ENCODE assay signal across 8 cellular contexts in genomic region chr10:107814865-107815487, GRCh38.
DNase-seq lines count a peak whose midpoint lies in the region; ATAC-seq, FAIRE-seq and TF ChIP-seq lines count a peak whose summit lies in the region.

No MANE protein-coding gene starts in this region.

- TF ChIP-seq POLR2A in GM12891 (IDR thresholded peaks at IDR 0.05; ENCODE audit: low read depth, low read length) = no peak

- DNase-seq in AG08396 (ENCODE audit: low spot score) (peak; percentile 23), GM12891 (ENCODE audit: insufficient read length, low spot score) (peak; percentile 5), KG1 (lab: John Stamatoyannopoulos, UW) (peak; percentile 29), glomerular endothelial cell (ENCODE audit: extremely low read depth, low read depth, low spot score) (peak; percentile 27), retina (peak; percentile 74)
- no peak for DNase-seq in activated CD4-positive, alpha-beta T cell treated with anti-CD3 and anti-CD28 coated beads for 48 hours
- no peak for DNase-seq in stimulated activated CD4-positive, alpha-beta T cell treated with anti-CD3 and anti-CD28 coated beads, Interleukin-4, amount 100 ng/mL, for 1 hour

- FAIRE-seq in GM12891 (lab: Jason Lieb, UNC) = peak; percentile 73

- ATAC-seq in SK-N-SH treated with all-trans-retinoic acid at 6 μM for 48 hours = peak; percentile 96

TF ChIP-seq in GM12891, 5 proteins besides CTCF, POLR2A, EP300 and RAD21:
- no peak for TF ChIP-seq PAX5 (IDR thresholded peaks at IDR 0.05; ENCODE audit: insufficient read depth, low read length, severe bottlenecking)
- TF ChIP-seq TAF1 (IDR thresholded peaks at IDR 0.05; ENCODE audit: low read depth, low read length) = no peak
- TF ChIP-seq POLR2AphosphoS5 (IDR thresholded peaks at IDR 0.05; ENCODE audit: low read depth, low read length) = no peak
- no peak for TF ChIP-seq SPI1 (IDR thresholded peaks at IDR 0.05; ENCODE audit: low read depth, low read length)
- TF ChIP-seq POU2F2 (IDR thresholded peaks at IDR 0.05; ENCODE audit: low read depth, low read length) = no peak

TF ChIP-seq in SK-N-SH treated with all-trans-retinoic acid at 6 μM for 48 hours, 23 proteins besides CTCF, POLR2A, EP300 and RAD21:
- TF ChIP-seq TCF4 (CRISPR knock-in tag; IDR thresholded peaks at IDR 0.05; ENCODE audit: borderline replicate concordance) (no peak), ZFP3 (CRISPR knock-in tag; IDR thresholded peaks at IDR 0.05) (no peak), PPARA (CRISPR knock-in tag; IDR thresholded peaks at IDR 0.05; ENCODE audit: borderline replicate concordance) (no peak), GLIS3 (CRISPR knock-in tag; IDR thresholded peaks at IDR 0.05) (no peak), CREB5 (CRISPR knock-in tag; IDR thresholded peaks at IDR 0.05; ENCODE audit: low read depth) (no peak), ZNF70 (CRISPR knock-in tag; IDR thresholded peaks at IDR 0.05) (no peak), ZNF8 (CRISPR knock-in tag; IDR thresholded peaks at IDR 0.05) (no peak), PATZ1 (CRISPR knock-in tag; IDR thresholded peaks at IDR 0.05; ENCODE audit: borderline replicate concordance) (no peak), SNAI2 (CRISPR knock-in tag; IDR thresholded peaks at IDR 0.05) (no peak), ZFP30 (CRISPR knock-in tag; IDR thresholded peaks at IDR 0.05) (no peak), ISL1 (CRISPR knock-in tag; IDR thresholded peaks at IDR 0.05) (no peak), ZC3H10 (CRISPR knock-in tag; IDR thresholded peaks at IDR 0.05) (no peak), TSHZ2 (CRISPR knock-in tag; IDR thresholded peaks at IDR 0.05) (no peak), CSRNP3 (CRISPR knock-in tag; IDR thresholded peaks at IDR 0.05) (no peak)

Comparison
In these comparisons a context has a peak if more than half of its experiments do, and no peak if none do; other contexts are left out.
1. DNase-seq: peak in AG08396 (single experiment), GM12891 (single experiment), KG1 (single experiment), glomerular endothelial cell (single experiment) and retina (single experiment); none in activated CD4-positive, alpha-beta T cell treated with anti-CD3 and anti-CD28 coated beads for 48 hours (single experiment) and stimulated activated CD4-positive, alpha-beta T cell treated with anti-CD3 and anti-CD28 coated beads, Interleukin-4, amount 100 ng/mL, for 1 hour (single experiment).